23 cellular contexts compared by ENCODE assay signal in the genomic region with DNA sequence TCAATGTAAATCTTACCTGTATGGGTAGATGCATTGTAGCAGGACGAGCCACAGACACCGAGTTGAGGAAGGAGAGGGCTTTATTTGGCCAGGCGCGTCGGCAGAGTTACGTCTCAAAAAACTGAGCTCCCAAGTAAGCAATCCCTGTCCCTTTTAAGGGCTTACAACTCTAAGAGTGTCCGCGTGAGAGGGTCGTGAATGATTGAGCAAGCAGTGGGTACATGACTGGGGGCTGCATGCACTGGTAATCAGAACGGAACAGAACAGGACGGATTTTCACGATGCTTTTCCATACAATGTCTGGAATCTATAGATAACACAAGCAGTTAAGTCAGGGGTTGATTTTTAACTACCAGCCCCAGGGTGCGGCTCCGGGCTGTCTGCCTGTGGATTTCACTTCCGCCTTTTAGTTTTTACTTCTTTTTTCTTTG.
DNase-seq lines count a peak whose midpoint lies in the region; ATAC-seq and TF ChIP-seq lines count a peak whose summit lies in the region.
"Had no signal": no experiment of that assay in that cellular context is flagged by ENCODE, and none has a peak within 500 bp of the region (broad histone marks: within the 10 kb centered on the region; RNA-seq: fewer than 3 reads in every experiment).

No MANE protein-coding gene starts in this region.

- H3K79me2 ChIP-seq in H9 (ENCODE audit: insufficient read depth, low read length) (no peaks in the 10 kb centered on the region), OCI-LY3 (ENCODE audit: low read length) (no peaks in the 10 kb centered on the region)

- no peak overlapping the region for H3K18ac ChIP-seq in H9 (ENCODE audit: insufficient read length, low read depth, low read length)

- H3K14ac ChIP-seq in H9 (ENCODE audit: insufficient read depth, low read length): no peak overlapping the region

- H3K56ac ChIP-seq in H9 (ENCODE audit: insufficient read length, low read depth, low read length): no peak overlapping the region

- H2BK15ac ChIP-seq in H9 (ENCODE audit: low read depth, low read length): no peak overlapping the region

- H3K4ac ChIP-seq in H9 (ENCODE audit: low read depth, low read length): no peak overlapping the region

- peaks cover 26 to 35% of the 10 kb centered on the region in 2 experiments for H3K4me1 Mint-ChIP-seq in H9
- H3K4me1 Mint-ChIP-seq in dendritic cell treated with granulocyte-macrophage colony-stimulating factor and Interleukin-4, amounts not matched to agents 40 ng/mL and 50 ng/mL, for 4 days (ENCODE audit: low read depth): peaks cover 7% of the 10 kb centered on the region
- H3K4me1 Mint-ChIP-seq: CD4-positive, alpha-beta memory T cell; neural progenitor cell had no signal

- peaks cover 7% of the 10 kb centered on the region; the same call in 1 of the 2 replicates for H3K4me1 ChIP-seq in H9 (ENCODE audit: insufficient read depth, low read length)
- H3K4me1 ChIP-seq in OCI-LY3 (ENCODE audit: low read length): peaks cover 14% of the 10 kb centered on the region
- H3K4me1 ChIP-seq: neural progenitor cell had no signal

- H4K20me1 ChIP-seq in H9 (ENCODE audit: control insufficient read depth, insufficient read depth, insufficient read length): no peaks in the 10 kb centered on the region
- no peaks in the 10 kb centered on the region for H4K20me1 ChIP-seq in OCI-LY3 (ENCODE audit: insufficient read depth, low read length)

- H3K9me3 Mint-ChIP-seq in H9: no peaks in the 10 kb centered on the region; a peak in 1 of 5 replicates
- H3K9me3 Mint-ChIP-seq in dendritic cell treated with granulocyte-macrophage colony-stimulating factor and Interleukin-4, amounts not matched to agents 40 ng/mL and 50 ng/mL, for 4 days: no peaks in the 10 kb centered on the region
- H3K9me3 Mint-ChIP-seq: activated naive CD4-positive, alpha-beta T cell treated with anti-CD3 and anti-CD28 coated beads for 36 hours had no signal

- no peak overlapping the region for H2BK20ac ChIP-seq in H9 (ENCODE audit: low read depth, low read length, poor library complexity, severe bottlenecking)

- no peak overlapping the region for H3K4me3 Mint-ChIP-seq in H9
- H3K4me3 Mint-ChIP-seq in dendritic cell treated with granulocyte-macrophage colony-stimulating factor and Interleukin-4, amounts not matched to agents 40 ng/mL and 50 ng/mL, for 4 days: peak overlapping the region; percentile 65
- H3K4me3 Mint-ChIP-seq: activated naive CD4-positive, alpha-beta T cell treated with anti-CD3 and anti-CD28 coated beads for 36 hours; CD4-positive, alpha-beta memory T cell; neural progenitor cell had no signal

- H3K4me3 ChIP-seq in OCI-LY3 (ENCODE audit: low read length): peak overlapping the region; percentile 71
- H3K4me3 ChIP-seq: dorsolateral prefrontal cortex, neural progenitor cell had no signal

- H4K91ac ChIP-seq in H9 (ENCODE audit: insufficient read length, low read depth, low read length): no peak overlapping the region

- H3K27ac ChIP-seq in H9 (ENCODE audit: insufficient read length, low read depth, low read length): no peak overlapping the region
- peak overlapping the region; percentile 66 for H3K27ac ChIP-seq in OCI-LY3 (ENCODE audit: low read length)
- H3K27ac ChIP-seq: dorsolateral prefrontal cortex, epithelial cell of prostate, neural progenitor cell, VCaP had no signal

- H2AK5ac ChIP-seq in H9 (ENCODE audit: insufficient read length, low read length): no peak overlapping the region

- H2AFZ ChIP-seq in H9 (ENCODE audit: low read length) (no peak overlapping the region), OCI-LY3 (ENCODE audit: low read depth, low read length) (peak overlapping the region; percentile 99)
- H2AFZ ChIP-seq: neural progenitor cell had no signal

- ATAC-seq in HG03159 (IDR thresholded peaks at IDR 0.05; ENCODE audit: unreplicated experiment): no peak
- ATAC-seq in HG02642 (IDR thresholded peaks at IDR 0.05; ENCODE audit: poor library complexity, unreplicated experiment): no peak

- WGBS in H9 (ENCODE audit: extremely low coverage, insufficient read length, low lambda C conversion rate): no CpG with 5 or more reads among the region's 15 CpGs

- DNase-seq in H9 (no peak), pons (ENCODE audit: low spot score) (peak; percentile 2), NCI-H128 (lab: John Stamatoyannopoulos, UW; ENCODE audit: unreplicated experiment) (no peak), NCI-H345 (lab: John Stamatoyannopoulos, UW) (no peak)
- DNase-seq: activated CD4-positive, alpha-beta T cell treated with anti-CD3 and anti-CD28 coated beads, Interleukin-2, amount 50 U/mL, for 48 hours; activated naive CD4-positive, alpha-beta T cell treated with anti-CD3 and anti-CD28 coated beads for 36 hours; activated T-cell treated with anti-CD3 and anti-CD28 coated beads, Interleukin-2, amount 50 U/mL, for 1 hour; CD4-positive, alpha-beta memory T cell; DMS79 treated with DMSO at 0.1 percent for 48 hours; dorsolateral prefrontal cortex; foreskin melanocyte; midbrain; NCI-H1436 treated with DMSO at 0.1 percent for 48 hours; NCI-H82; stimulated activated CD4-positive, alpha-beta T cell treated with anti-CD3 and anti-CD28 coated beads, Interleukin-12 subunit alpha, Interleukin-12 subunit beta, amount 100 ng/mL, for 4 hours; SW 1271 had no signal

- intact Hi-C loops in dendritic cell treated with granulocyte-macrophage colony-stimulating factor and Interleukin-4, amounts not matched to agents 40 ng/mL and 50 ng/mL, for 4 days (cut with micrococcal nuclease): no loop called here

- TF ChIP-seq CTCF in H9 (conservative IDR thresholded peaks at IDR 0.05) (no peak), OCI-LY3 (IDR thresholded peaks at IDR 0.05; ENCODE audit: low read depth, low read length) (no peak)

- no peak overlapping the region for H3K23ac ChIP-seq in H9 (ENCODE audit: insufficient read length, low read depth, low read length)

- peaks cover 9 to 25% (median 20%) of the 10 kb centered on the region in 3 experiments; a peak in 6 of 7 replicates for H3K36me3 Mint-ChIP-seq in H9 (ENCODE audit: insufficient read depth in 1 of 3, low read depth in 3 of 3)
- H3K36me3 Mint-ChIP-seq in dendritic cell treated with granulocyte-macrophage colony-stimulating factor and Interleukin-4, amounts not matched to agents 40 ng/mL and 50 ng/mL, for 4 days (ENCODE audit: low read depth): no peaks in the 10 kb centered on the region
- H3K36me3 Mint-ChIP-seq: CD4-positive, alpha-beta memory T cell; neural progenitor cell had no signal

- H4K5ac ChIP-seq in H9 (ENCODE audit: insufficient read length, low read depth, low read length): no peak overlapping the region

- no peaks in the 10 kb centered on the region for H3K36me3 ChIP-seq in OCI-LY3 (replicated peaks; ENCODE audit: low read depth, low read length)
- H3K36me3 ChIP-seq: neural progenitor cell had no signal

- H3K9me3 ChIP-seq in H9 (ENCODE audit: control insufficient read depth, low read depth, low read length) (no peaks in the 10 kb centered on the region), OCI-LY3 (ENCODE audit: insufficient read depth, low read length) (no peaks in the 10 kb centered on the region)

- no peak overlapping the region for H3K9ac ChIP-seq in H9 (ENCODE audit: extremely low read depth, insufficient read length, low read length)
- H3K9ac ChIP-seq in OCI-LY3 (ENCODE audit: low read length): peak overlapping the region; percentile 52; the same call in 1 of the 2 replicates
- H3K9ac ChIP-seq: neural progenitor cell had no signal

- H3K23me2 ChIP-seq in H9 (ENCODE audit: insufficient read length, low read depth, low read length, poor library complexity, severe bottlenecking): no peaks in the 10 kb centered on the region

- no peak overlapping the region for H4K8ac ChIP-seq in H9 (replicated peaks; ENCODE audit: insufficient read length, low read depth, low read length)

- H2BK5ac ChIP-seq in H9 (ENCODE audit: insufficient read length, low read length): no peak overlapping the region

- H3K4me2 ChIP-seq in H9 (ENCODE audit: insufficient read depth, insufficient read length, low read length) (no peak overlapping the region), OCI-LY3 (ENCODE audit: low read length) (peak overlapping the region; percentile 87)
- H3K4me2 ChIP-seq: neural progenitor cell had no signal

- no peaks in the 10 kb centered on the region for H3K27me3 Mint-ChIP-seq in H9 (ENCODE audit: low read depth)
- no peaks in the 10 kb centered on the region for H3K27me3 Mint-ChIP-seq in dendritic cell treated with granulocyte-macrophage colony-stimulating factor and Interleukin-4, amounts not matched to agents 40 ng/mL and 50 ng/mL, for 4 days
- H3K27me3 Mint-ChIP-seq: CD4-positive, alpha-beta memory T cell had no signal

- peak overlapping the region in 2 of 3 experiments; percentile 31 to 56; a peak in 4 of 7 replicates for H3K27ac Mint-ChIP-seq in H9
- H3K27ac Mint-ChIP-seq in dendritic cell treated with granulocyte-macrophage colony-stimulating factor and Interleukin-4, amounts not matched to agents 40 ng/mL and 50 ng/mL, for 4 days: peak overlapping the region; percentile 70
- H3K27ac Mint-ChIP-seq: activated naive CD4-positive, alpha-beta T cell treated with anti-CD3 and anti-CD28 coated beads for 36 hours; CD4-positive, alpha-beta memory T cell; neural progenitor cell had no signal

- H3T11ph ChIP-seq in H9 (ENCODE audit: low read length): no peak overlapping the region

- H2BK120ac ChIP-seq in H9 (ENCODE audit: low read depth, low read length, poor library complexity, severe bottlenecking): no peak overlapping the region

- H2BK12ac ChIP-seq in H9 (ENCODE audit: insufficient read length, low read depth, low read length): no peak overlapping the region

- no peaks in the 10 kb centered on the region for H3K27me3 ChIP-seq in H9 (ENCODE audit: insufficient read depth, low read length)
- H3K27me3 ChIP-seq in OCI-LY3 (ENCODE audit: low read depth, low read length): no peaks in the 10 kb centered on the region
- H3K27me3 ChIP-seq: neural progenitor cell had no signal

- H3K79me1 ChIP-seq in H9 (ENCODE audit: insufficient read depth, low read depth, low read length, poor library complexity, severe bottlenecking): no peaks in the 10 kb centered on the region
